In genomic region chr19:2811735-2812413, GRCh38 we compare ENCODE assay signal across 1 cellular context.
TF ChIP-seq lines count a peak whose summit lies in the region.

No MANE protein-coding gene starts in this region.

TF ChIP-seq in SK-N-SH treated with all-trans-retinoic acid at 6 μM for 48 hours, 23 proteins besides CTCF, POLR2A, EP300 and RAD21 (continued from another document):
- TF ChIP-seq PATZ1 (CRISPR knock-in tag; IDR thresholded peaks at IDR 0.05; ENCODE audit: borderline replicate concordance), result no peak
- TF ChIP-seq BACH2 (CRISPR knock-in tag; IDR thresholded peaks at IDR 0.05; ENCODE audit: borderline replicate concordance), result no peak
- no peak for TF ChIP-seq ZNF70 (CRISPR knock-in tag; IDR thresholded peaks at IDR 0.05)
- TF ChIP-seq, protein P1, sequence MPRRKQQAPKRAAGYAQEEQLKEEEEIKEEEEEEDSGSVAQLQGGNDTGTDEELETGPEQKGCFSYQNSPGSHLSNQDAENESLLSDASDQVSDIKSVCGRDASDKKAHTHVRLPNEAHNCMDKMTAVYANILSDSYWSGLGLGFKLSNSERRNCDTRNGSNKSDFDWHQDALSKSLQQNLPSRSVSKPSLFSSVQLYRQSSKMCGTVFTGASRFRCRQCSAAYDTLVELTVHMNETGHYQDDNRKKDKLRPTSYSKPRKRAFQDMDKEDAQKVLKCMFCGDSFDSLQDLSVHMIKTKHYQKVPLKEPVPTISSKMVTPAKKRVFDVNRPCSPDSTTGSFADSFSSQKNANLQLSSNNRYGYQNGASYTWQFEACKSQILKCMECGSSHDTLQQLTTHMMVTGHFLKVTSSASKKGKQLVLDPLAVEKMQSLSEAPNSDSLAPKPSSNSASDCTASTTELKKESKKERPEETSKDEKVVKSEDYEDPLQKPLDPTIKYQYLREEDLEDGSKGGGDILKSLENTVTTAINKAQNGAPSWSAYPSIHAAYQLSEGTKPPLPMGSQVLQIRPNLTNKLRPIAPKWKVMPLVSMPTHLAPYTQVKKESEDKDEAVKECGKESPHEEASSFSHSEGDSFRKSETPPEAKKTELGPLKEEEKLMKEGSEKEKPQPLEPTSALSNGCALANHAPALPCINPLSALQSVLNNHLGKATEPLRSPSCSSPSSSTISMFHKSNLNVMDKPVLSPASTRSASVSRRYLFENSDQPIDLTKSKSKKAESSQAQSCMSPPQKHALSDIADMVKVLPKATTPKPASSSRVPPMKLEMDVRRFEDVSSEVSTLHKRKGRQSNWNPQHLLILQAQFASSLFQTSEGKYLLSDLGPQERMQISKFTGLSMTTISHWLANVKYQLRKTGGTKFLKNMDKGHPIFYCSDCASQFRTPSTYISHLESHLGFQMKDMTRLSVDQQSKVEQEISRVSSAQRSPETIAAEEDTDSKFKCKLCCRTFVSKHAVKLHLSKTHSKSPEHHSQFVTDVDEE (CRISPR knock-in tag; IDR thresholded peaks at IDR 0.05), result no peak
- no peak for TF ChIP-seq ZC3H10 (CRISPR knock-in tag; IDR thresholded peaks at IDR 0.05)
- TF ChIP-seq POU6F1 (CRISPR knock-in tag; IDR thresholded peaks at IDR 0.05; ENCODE audit: borderline replicate concordance, low read depth), result no peak
- TF ChIP-seq CSDC2 (CRISPR knock-in tag; IDR thresholded peaks at IDR 0.05), result no peak
- no peak for TF ChIP-seq PPARA (CRISPR knock-in tag; IDR thresholded peaks at IDR 0.05; ENCODE audit: borderline replicate concordance)
- no peak for TF ChIP-seq RARB (CRISPR knock-in tag; IDR thresholded peaks at IDR 0.05)
- no peak for TF ChIP-seq TOX (CRISPR knock-in tag; IDR thresholded peaks at IDR 0.05; ENCODE audit: borderline replicate concordance)
- TF ChIP-seq ZNF565 (CRISPR knock-in tag; conservative IDR thresholded peaks at IDR 0.05; ENCODE audit: low read depth), result no peak
- TF ChIP-seq ESRRG (CRISPR knock-in tag; IDR thresholded peaks at IDR 0.05), result no peak
- TF ChIP-seq ISL1 (CRISPR knock-in tag; IDR thresholded peaks at IDR 0.05), result no peak
- TF ChIP-seq ZNF8 (CRISPR knock-in tag; IDR thresholded peaks at IDR 0.05), result no peak
- no peak for TF ChIP-seq OSR1 (CRISPR knock-in tag; IDR thresholded peaks at IDR 0.05)
- no peak for TF ChIP-seq ZFP30 (CRISPR knock-in tag; IDR thresholded peaks at IDR 0.05)
- no peak for TF ChIP-seq SNAI2 (CRISPR knock-in tag; IDR thresholded peaks at IDR 0.05)
